15 cellular contexts compared by ENCODE assay signal in the genomic region with DNA sequence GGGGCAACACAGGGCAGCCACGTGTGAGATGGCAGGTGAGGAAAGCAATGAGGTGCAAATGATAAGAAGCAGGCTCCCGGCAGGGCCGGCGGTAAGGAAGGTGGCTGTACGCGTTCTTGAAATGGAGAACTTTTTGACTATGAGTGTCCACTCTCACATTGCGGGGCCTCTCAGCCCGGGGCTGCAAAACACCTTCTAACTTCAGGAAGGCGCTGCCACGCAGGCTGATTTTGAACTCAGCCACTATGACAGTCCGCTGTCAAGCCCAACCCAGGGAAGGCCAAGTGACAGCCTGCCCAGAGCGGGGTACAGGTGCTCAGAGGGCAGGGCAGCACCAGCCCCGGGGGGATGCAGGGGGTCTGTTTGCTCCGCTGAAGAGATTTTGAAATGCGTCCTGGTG. TPM values are rescaled to one million over a fixed set of nuclear protein-coding genes. Genes with fewer than 3 reads are reported as not detected.
A peak's percentile ranks its signal among the peaks of the same experiment; 100 is the strongest.
DNase-seq lines count a peak whose midpoint lies in the region; ATAC-seq, FAIRE-seq and TF ChIP-seq lines count a peak whose summit lies in the region.
"Had no signal": no experiment of that assay in that cellular context is flagged by ENCODE, and none has a peak within 500 bp of the region (broad histone marks: within the 10 kb centered on the region; RNA-seq: fewer than 3 reads in every experiment).

No MANE protein-coding gene starts in this region.

- H3K56ac ChIP-seq in H1 (replicated peaks; ENCODE audit: insufficient read length, low read depth, low read length): no peak overlapping the region

- 83% methylated on average over 15 of the region's 15 CpGs; no CpG with 5 or more reads in 1 of the 2 experiments for WGBS in H1 (ENCODE audit: extremely low coverage in 1 of 2, insufficient coverage in 1 of 2, insufficient read length in 1 of 2, insufficient replicate concordance in 2 of 2, low coverage in 1 of 2, low lambda C conversion rate in 2 of 2, missing lambda C conversion rate in 1 of 2), 2 experiments

- no peak overlapping the region for H2BK20ac ChIP-seq in H1 (ENCODE audit: low read length)

- no peak overlapping the region; the same call in 1 of the 2 replicates for H2BK5ac ChIP-seq in H1 (ENCODE audit: low read depth, low read length)

- H3K23me2 ChIP-seq in H1 (ENCODE audit: low read depth, low read length): no peaks in the 10 kb centered on the region

- no peak overlapping the region for H2AK5ac ChIP-seq in H1 (ENCODE audit: low read depth, low read length)

- TF ChIP-seq EP300 in H1 (IDR thresholded peaks at IDR 0.05; ENCODE audit: borderline replicate concordance in 1 of 2, low read depth in 2 of 2, low read length in 2 of 2): no peak

- no peaks in the 10 kb centered on the region for H3K79me2 ChIP-seq in H1 (ENCODE audit: control insufficient read depth in 1 of 2, insufficient read depth in 2 of 2, low read length in 2 of 2)

- no peak overlapping the region for H3K18ac ChIP-seq in H1 (ENCODE audit: extremely low read depth, low read length)

- no peak overlapping the region for H4K8ac ChIP-seq in H1 (ENCODE audit: extremely low read depth, insufficient read depth, low read length)

- no peaks in the 10 kb centered on the region for H3K9me3 ChIP-seq in H1 (ENCODE audit: insufficient read depth in 2 of 2, low read depth in 1 of 2, low read length in 1 of 2)

- FAIRE-seq in H1 (lab: Jason Lieb, UNC): no peak

- no peak overlapping the region for H3K14ac ChIP-seq in H1 (ENCODE audit: insufficient read length)

- H3K4me1 Mint-ChIP-seq in activated CD4-positive, alpha-beta T cell treated with anti-CD3 and anti-CD28 coated beads, Interleukin-2, amount 10 ng/mL, durations not matched to agents 24 days and 14 days: peaks cover 77% of the 10 kb centered on the region
- H3K4me1 Mint-ChIP-seq in T-cell (peaks cover 82 to 85% (median 84%) of the 10 kb centered on the region in 3 donors), progenitor cell of endocrine pancreas (ENCODE audit: low read depth) (peaks cover 7% of the 10 kb centered on the region)

- H4K5ac ChIP-seq in H1 (ENCODE audit: insufficient read length, low read depth, low read length): no peak overlapping the region

- CTCF ChIA-PET in T-cell (lab: Charles Lee): interaction anchor here in 1 of 2 donors (0.7 kb wide), 1 partner anchor 15 kb away, joined by 5 read pairs; no protein-coding TSS in a partner anchor
- CTCF ChIA-PET in H1 (lab: Charles Lee; ENCODE audit: partially characterized antibody): interaction anchor here (1.0 to 17.7 kb wide), 5 partner anchors 9 to 67 kb away, joined by 3 to 375 read pairs (median 4); no protein-coding TSS in a partner anchor

- DNase-seq in activated CD4-positive, alpha-beta T cell treated with anti-CD3 and anti-CD28 coated beads, Interleukin-2, amount 10 ng/mL, durations not matched to agents 24 days and 14 days: peak; percentile 58
- DNase-seq in activated CD4-positive, alpha-beta T cell treated with anti-CD3 and anti-CD28 coated beads, Interleukin-2, amount 50 U/mL, for 48 hours: no peak
- DNase-seq in T-cell: no peak
- DNase-seq in H1 (ENCODE audit: low read depth in 1 of 2, low spot score in 2 of 2): no peak
- no peak for DNase-seq in progenitor cell of endocrine pancreas (ENCODE audit: low spot score, unreplicated experiment)
- DNase-seq in NCI-H446 treated with DMSO at 0.1 percent for 48 hours (lab: John Stamatoyannopoulos, UW): no peak
- DNase-seq in NCI-H1092 treated with DMSO at 0.1 percent for 48 hours (lab: John Stamatoyannopoulos, UW): no peak
- DNase-seq: activated CD4-positive, alpha-beta T cell treated with anti-CD3 and anti-CD28 coated beads for 4 hours; mesendoderm; NCI-H1105 treated with DMSO at 0.1 percent for 48 hours; PC-3; stimulated activated CD4-positive, alpha-beta T cell treated with anti-CD3 and anti-CD28 coated beads, Interleukin-15, amount 100 ng/mL, for 24 hours had no signal

- H2BK15ac ChIP-seq in H1 (ENCODE audit: low read length): 0 out of 2 replicates have a peak overlapping the region, but pooled peaks have one; percentile 29

- no peak for TF ChIP-seq RAD21 in H1 (IDR thresholded peaks at IDR 0.05 in 1 of 2, conservative IDR thresholded peaks at IDR 0.05 in 1 of 2; ENCODE audit: low read depth in 2 of 2, low read length in 2 of 2)

- H3K27me3 Mint-ChIP-seq in activated CD4-positive, alpha-beta T cell treated with anti-CD3 and anti-CD28 coated beads, Interleukin-2, amount 10 ng/mL, durations not matched to agents 24 days and 14 days: no peaks in the 10 kb centered on the region
- H3K27me3 Mint-ChIP-seq in T-cell (no peaks in the 10 kb centered on the region), progenitor cell of endocrine pancreas (no peaks in the 10 kb centered on the region)
- H3K27me3 Mint-ChIP-seq: type B pancreatic cell had no signal

- no peak overlapping the region for H3K4ac ChIP-seq in H1 (replicated peaks; ENCODE audit: insufficient read length, low read depth, low read length)

- H3K4me2 ChIP-seq in H1 (ENCODE audit: insufficient read depth in 1 of 2, low read depth in 2 of 2, low read length in 2 of 2): no peak overlapping the region

- no peaks in the 10 kb centered on the region for H3K79me1 ChIP-seq in H1 (ENCODE audit: low read depth, low read length)

- peaks cover 0 to 28% (median 18%) of the 10 kb centered on the region in 4 experiments; a peak in 6 of 7 replicates for H3K4me1 ChIP-seq in H1 (replicated peaks in 1 of 4; ENCODE audit: control insufficient read depth in 3 of 4, insufficient read depth in 4 of 4, low read length in 3 of 4)

- no peak overlapping the region for H3K27ac ChIP-seq in H1 (ENCODE audit: low read depth, low read length)

- H2BK120ac ChIP-seq in H1 (replicated peaks; ENCODE audit: low read depth, low read length): no peak overlapping the region

- H2AFZ ChIP-seq in H1 (ENCODE audit: low read length): no peak overlapping the region

- no peak overlapping the region for H3K9ac ChIP-seq in H1 (replicated peaks in 1 of 4; ENCODE audit: extremely low read depth in 1 of 4, low read depth in 3 of 4, low read length in 3 of 4)

- POLR2A ChIA-PET in T-cell (lab: Charles Lee): interaction anchor here (0.6 to 3.2 kb wide), 3 partner anchors 13 to 37 kb away, joined by 3 to 25 read pairs (median 6); a partner anchor contains a TSS
- POLR2A ChIA-PET in H1 (lab: Charles Lee; ENCODE audit: partially characterized antibody): interaction anchor here (1.0 to 12.1 kb wide), 6 partner anchors 9 to 40 kb away, joined by 3 to 122 read pairs (median 6); a partner anchor contains a TSS

- no peak overlapping the region for H3K23ac ChIP-seq in H1 (ENCODE audit: insufficient read length)

- H3K36me3 ChIP-seq in H1 (ENCODE audit: control insufficient read depth in 2 of 4, insufficient read depth in 4 of 4, low read length in 3 of 4): no peaks in the 10 kb centered on the region

- no peaks in the 10 kb centered on the region; a peak in 1 of 7 replicates for H3K27me3 ChIP-seq in H1 (replicated peaks in 1 of 4; ENCODE audit: control insufficient read depth in 3 of 4, extremely low read depth in 1 of 4, insufficient read depth in 3 of 4, low read length in 3 of 4)

- intact Hi-C loops in activated CD4-positive, alpha-beta T cell treated with anti-CD3 and anti-CD28 coated beads, Interleukin-2, amount 10 ng/mL, durations not matched to agents 24 days and 14 days (cut with micrococcal nuclease): loop anchor here (5.0 kb wide), 1 partner anchor 106 kb away; no protein-coding TSS in a partner anchor

- no peaks in the 10 kb centered on the region for H3K9me3 Mint-ChIP-seq in activated CD4-positive, alpha-beta T cell treated with anti-CD3 and anti-CD28 coated beads, Interleukin-2, amount 10 ng/mL, durations not matched to agents 24 days and 14 days
- H3K9me3 Mint-ChIP-seq in T-cell (no peaks in the 10 kb centered on the region), progenitor cell of endocrine pancreas (ENCODE audit: low read depth) (no peaks in the 10 kb centered on the region)
- H3K9me3 Mint-ChIP-seq: type B pancreatic cell had no signal

- H3K4me3 Mint-ChIP-seq in activated CD4-positive, alpha-beta T cell treated with anti-CD3 and anti-CD28 coated beads, Interleukin-2, amount 10 ng/mL, durations not matched to agents 24 days and 14 days: peak overlapping the region; percentile 26
- H3K4me3 Mint-ChIP-seq in T-cell: peak overlapping the region in 2 of 3 donors; percentile 36 to 76
- H3K4me3 Mint-ChIP-seq in progenitor cell of endocrine pancreas (ENCODE audit: low read depth): no peak overlapping the region
- H3K4me3 Mint-ChIP-seq: type B pancreatic cell had no signal

- no peak for TF ChIP-seq POLR2A in H1 (IDR thresholded peaks at IDR 0.05; ENCODE audit: control extremely low read depth in 1 of 2, low read depth in 2 of 2, low read length in 2 of 2)

- peaks cover 11% of the 10 kb centered on the region for H3K36me3 Mint-ChIP-seq in activated CD4-positive, alpha-beta T cell treated with anti-CD3 and anti-CD28 coated beads, Interleukin-2, amount 10 ng/mL, durations not matched to agents 24 days and 14 days (ENCODE audit: low read depth)
- H3K36me3 Mint-ChIP-seq in T-cell: peaks cover 5% of the 10 kb centered on the region
- H3K36me3 Mint-ChIP-seq in progenitor cell of endocrine pancreas (ENCODE audit: insufficient read depth): no peaks in the 10 kb centered on the region
- H3K36me3 Mint-ChIP-seq: type B pancreatic cell had no signal

- TF ChIP-seq CTCF in H1 (IDR thresholded peaks at IDR 0.05; ENCODE audit: control extremely low read depth in 1 of 3, insufficient read depth in 1 of 3, low read depth in 1 of 3, low read length in 3 of 3) (no peak), progenitor cell of endocrine pancreas (IDR thresholded peaks at IDR 0.05; ENCODE audit: unreplicated experiment) (no peak)

- ATAC-seq in T-cell (replicated peaks in 1 of 4) (no peak), HG03469 (IDR thresholded peaks at IDR 0.05; ENCODE audit: unreplicated experiment) (no peak)
- ATAC-seq: PC-3 had no signal

- peak overlapping the region; percentile 97 for H3K27ac Mint-ChIP-seq in activated CD4-positive, alpha-beta T cell treated with anti-CD3 and anti-CD28 coated beads, Interleukin-2, amount 10 ng/mL, durations not matched to agents 24 days and 14 days
- H3K27ac Mint-ChIP-seq in T-cell (peak overlapping the region; percentile 97), progenitor cell of endocrine pancreas (peak overlapping the region; percentile 33)

- 0 out of 2 replicates have a peak overlapping the region, but pooled peaks have one; percentile 51 for H2BK12ac ChIP-seq in H1 (ENCODE audit: low read depth, low read length)

- no peak overlapping the region for H3K4me3 ChIP-seq in H1 (ENCODE audit: extremely low read depth in 1 of 4, insufficient read depth in 2 of 4, low read depth in 3 of 4, low read length in 4 of 4)
- H3K4me3 ChIP-seq: coronary artery had no signal

- peak overlapping the region; percentile 38 for H4K91ac ChIP-seq in H1 (replicated peaks; ENCODE audit: insufficient read length, low read length)

- no peaks in the 10 kb centered on the region for H4K20me1 ChIP-seq in H1 (replicated peaks in 1 of 2; ENCODE audit: control insufficient read depth in 1 of 2, insufficient read depth in 2 of 2, low read length in 2 of 2)

RNA-seq across cellular contexts. Expression of a gene that starts 14.3 kb away (rescaled TPM):
- 154 and 171 TPM in 2 replicates for total RNA-seq in activated CD4-positive, alpha-beta T cell treated with anti-CD3 and anti-CD28 coated beads, Interleukin-2, amount 10 ng/mL, durations not matched to agents 24 days and 14 days
- 100 to 1,000 TPM in 2 of 5 donors, 10 to 100 TPM in 3; 24.6 to 279 (median 38.9) TPM for total RNA-seq in T-cell
- 69.9 and 70.8 TPM in 2 replicates for total RNA-seq in H1 (2021; fragmentation: NEBNext Ultra II Directional; extraction: Animal tissue kit (Norgen Biotek cat#: 25700))
- 28.6 and 64.6 TPM in 2 replicates for polyA plus RNA-seq in H1 (2011; rRNA removed)
- 34.1 TPM for polyA plus RNA-seq in H1 (2011; cell fraction: cytosol; rRNA removed)
- polyA plus RNA-seq in H1 (2011; cell fraction: nucleus; rRNA removed): 270 TPM
- 45.2 to 64.7 TPM (median 53.7 TPM) in 4 replicates for polyA plus RNA-seq in H1 (2012, experiment 1 of 2)
- 36.4 TPM for polyA plus RNA-seq in H1 (2012, experiment 2 of 2)
- 88.4 TPM for polyA plus RNA-seq in H1 (2013, experiment 1 of 2)
- 76.5 TPM for polyA plus RNA-seq in H1 (2013, experiment 2 of 2)
- polyA minus RNA-seq in H1 (2011; rRNA and poly(A)+ RNA removed): 21.0 and 35.5 TPM in 2 replicates
- polyA minus RNA-seq in H1 (2011; cell fraction: cytosol; rRNA and poly(A)+ RNA removed): 60.1 TPM
- 90.1 TPM for polyA minus RNA-seq in H1 (2011; cell fraction: nucleus; rRNA and poly(A)+ RNA removed)
- total RNA-seq in progenitor cell of endocrine pancreas: 85.0 and 98.9 TPM in 2 replicates

Comparison
In these comparisons a context has a peak if more than half of its experiments do, and no peak if none do; other contexts are left out.
1. H3K27ac Mint-ChIP-seq: peak in every context shown above with its lines; median percentile 97 in activated CD4-positive, alpha-beta T cell treated with anti-CD3 and anti-CD28 coated beads, Interleukin-2, amount 10 ng/mL, durations not matched to agents 24 days and 14 days; 97 in T-cell; 33 in progenitor cell of endocrine pancreas.